In genomic region chr7:48355346-48355745, GRCh38 we compare ENCODE assay signal across 29 cellular contexts.
"Had no signal": no experiment of that assay in that cellular context is flagged by ENCODE, and none has a peak within 500 bp of the region (broad histone marks: within the 10 kb centered on the region; RNA-seq: fewer than 3 reads in every experiment).

No MANE protein-coding gene starts in this region.

- H3K4me3 Mint-ChIP-seq: stimulated activated effector memory CD8-positive, alpha-beta T cell treated with anti-CD3 and anti-CD28 coated beads, Interleukin-12 subunit alpha, Interleukin-12 subunit beta, amount 100 ng/mL, for 72 hours; stimulated activated memory B cell treated with anti-CD40 and anti-IgM and Interleukin-4, amounts not matched to agents 10 μg/mL and 1 μg/mL and 100 μg/mL, for 72 hours; stimulated activated naive B cell treated with anti-CD40 and anti-IgM and Interleukin-4, amounts not matched to agents 10 μg/mL and 1 μg/mL and 100 μg/mL, for 72 hours; stimulated activated naive CD8-positive, alpha-beta T cell treated with anti-CD3 and anti-CD28 coated beads, Interleukin-15, amount 100 ng/mL, for 72 hours; stimulated activated naive CD8-positive, alpha-beta T cell treated with anti-CD3 and anti-CD28 coated beads, Interleukin-15, Interleukin-2, amounts not matched to agents 100 ng/mL and 50 ng/mL, for 24 hours; type B pancreatic cell had no signal

- FAIRE-seq: urothelium cell line had no signal

- DNase-seq: stimulated activated CD4-positive, alpha-beta T cell treated with anti-CD3 and anti-CD28 coated beads, Interleukin-2, amount 100 ng/mL, for 48 hours; stimulated activated CD4-positive, alpha-beta T cell treated with anti-CD3 and anti-CD28 coated beads, Interleukin-4, amount 100 ng/mL, for 1 hour; stimulated activated CD4-positive, alpha-beta T cell treated with anti-CD3 and anti-CD28 coated beads, Interleukin-4, amount 100 ng/mL, for 24 hours; stimulated activated CD4-positive, alpha-beta T cell treated with anti-CD3 and anti-CD28 coated beads, Interleukin-4, amount 100 ng/mL, for 4 hours; stimulated activated CD8-positive, alpha-beta memory T cell treated with anti-CD3 and anti-CD28 coated beads, Interleukin-4, amount 100 ng/mL, for 48 hours; stimulated activated naive B cell treated with anti-CD40 and anti-IgM and Interleukin-4, amounts not matched to agents 10 μg/mL and 1 μg/mL and 100 μg/mL, for 72 hours; stimulated activated naive CD4-positive, alpha-beta T cell; stimulated activated naive CD4-positive, alpha-beta T cell treated with Interleukin-2 at 50 U/mL for 16 hours; stimulated activated naive CD8-positive, alpha-beta T cell treated with anti-CD3 and anti-CD28 coated beads, Interleukin-15, amount 100 ng/mL, for 72 hours; stimulated activated naive CD8-positive, alpha-beta T cell treated with anti-CD3 and anti-CD28 coated beads, Interleukin-15, Interleukin-2, amounts not matched to agents 100 U/mL and 50 U/mL, for 24 hours; stomach; substantia nigra; testis; thyroid gland; tibial artery; transverse colon; trophoblast cell; upper lobe of left lung; upper lobe of right lung; uterus had no signal

- H3K36me3 Mint-ChIP-seq: stimulated activated effector memory CD8-positive, alpha-beta T cell treated with anti-CD3 and anti-CD28 coated beads, Interleukin-12 subunit alpha, Interleukin-12 subunit beta, amount 100 ng/mL, for 72 hours; stimulated activated memory B cell treated with anti-CD40 and anti-IgM and Interleukin-4, amounts not matched to agents 10 μg/mL and 1 μg/mL and 100 μg/mL, for 72 hours; stimulated activated naive B cell treated with anti-CD40 and anti-IgM and Interleukin-4, amounts not matched to agents 10 μg/mL and 1 μg/mL and 100 μg/mL, for 72 hours; type B pancreatic cell had no signal

- H3K4me1 Mint-ChIP-seq: stimulated activated effector memory CD8-positive, alpha-beta T cell treated with anti-CD3 and anti-CD28 coated beads, Interleukin-12 subunit alpha, Interleukin-12 subunit beta, amount 100 ng/mL, for 72 hours; stimulated activated memory B cell treated with anti-CD40 and anti-IgM and Interleukin-4, amounts not matched to agents 10 μg/mL and 1 μg/mL and 100 μg/mL, for 72 hours; stimulated activated naive B cell treated with anti-CD40 and anti-IgM and Interleukin-4, amounts not matched to agents 10 μg/mL and 1 μg/mL and 100 μg/mL, for 72 hours; stimulated activated naive CD8-positive, alpha-beta T cell treated with anti-CD3 and anti-CD28 coated beads, Interleukin-15, amount 100 ng/mL, for 72 hours had no signal

- H3K4me1 ChIP-seq: stomach, suprapubic skin, testis, thyroid gland, tibial artery, tibial nerve, transverse colon, upper lobe of left lung, upper lobe of right lung, uterus, vagina had no signal

- H3K27me3 Mint-ChIP-seq: stimulated activated memory B cell treated with anti-CD40 and anti-IgM and Interleukin-4, amounts not matched to agents 10 μg/mL and 1 μg/mL and 100 μg/mL, for 72 hours; stimulated activated naive B cell treated with anti-CD40 and anti-IgM and Interleukin-4, amounts not matched to agents 10 μg/mL and 1 μg/mL and 100 μg/mL, for 72 hours; stimulated activated naive CD8-positive, alpha-beta T cell treated with anti-CD3 and anti-CD28 coated beads, Interleukin-15, amount 100 ng/mL, for 72 hours; stimulated activated naive CD8-positive, alpha-beta T cell treated with anti-CD3 and anti-CD28 coated beads, Interleukin-15, Interleukin-2, amounts not matched to agents 100 ng/mL and 50 ng/mL, for 24 hours had no signal

- H3K27ac Mint-ChIP-seq: stimulated activated effector memory CD8-positive, alpha-beta T cell treated with anti-CD3 and anti-CD28 coated beads, Interleukin-12 subunit alpha, Interleukin-12 subunit beta, amount 100 ng/mL, for 72 hours; stimulated activated memory B cell treated with anti-CD40 and anti-IgM and Interleukin-4, amounts not matched to agents 10 μg/mL and 1 μg/mL and 100 μg/mL, for 72 hours; stimulated activated naive B cell treated with anti-CD40 and anti-IgM and Interleukin-4, amounts not matched to agents 10 μg/mL and 1 μg/mL and 100 μg/mL, for 72 hours; stimulated activated naive CD8-positive, alpha-beta T cell treated with anti-CD3 and anti-CD28 coated beads, Interleukin-15, amount 100 ng/mL, for 72 hours; stimulated activated naive CD8-positive, alpha-beta T cell treated with anti-CD3 and anti-CD28 coated beads, Interleukin-15, Interleukin-2, amounts not matched to agents 100 ng/mL and 50 ng/mL, for 24 hours; type B pancreatic cell had no signal

- H3K4me3 ChIP-seq: stomach, suprapubic skin, testis, thoracic aorta, thyroid gland, tibial artery, tibial nerve, transverse colon, upper lobe of left lung, upper lobe of right lung, uterus, vagina had no signal

- ATAC-seq: stimulated activated effector memory CD8-positive, alpha-beta T cell treated with anti-CD3 and anti-CD28 coated beads, Interleukin-12 subunit alpha, Interleukin-12 subunit beta, amount 100 ng/mL, for 72 hours; stimulated activated memory B cell treated with anti-CD40 and anti-IgM and Interleukin-4, amounts not matched to agents 10 μg/mL and 1 μg/mL and 100 μg/mL, for 72 hours; stimulated activated naive B cell treated with anti-CD40 and anti-IgM and Interleukin-4, amounts not matched to agents 10 μg/mL and 1 μg/mL and 100 μg/mL, for 72 hours; stimulated activated naive CD8-positive, alpha-beta T cell treated with anti-CD3 and anti-CD28 coated beads, Interleukin-15, amount 100 ng/mL, for 72 hours; stimulated activated naive CD8-positive, alpha-beta T cell treated with anti-CD3 and anti-CD28 coated beads, Interleukin-15, Interleukin-2, amounts not matched to agents 100 U/mL and 50 U/mL, for 24 hours; upper lobe of right lung had no signal

- H3K9me3 ChIP-seq: stomach, suprapubic skin, testis, thoracic aorta, thyroid gland, tibial artery, tibial nerve, transverse colon, upper lobe of left lung, upper lobe of right lung, uterus, vagina had no signal

- H3K36me3 ChIP-seq: stomach, suprapubic skin, thoracic aorta, thyroid gland, tibial artery, tibial nerve, transverse colon, upper lobe of left lung, upper lobe of right lung, uterus, vagina had no signal

- H3K9me3 Mint-ChIP-seq: stimulated activated effector memory CD8-positive, alpha-beta T cell treated with anti-CD3 and anti-CD28 coated beads, Interleukin-12 subunit alpha, Interleukin-12 subunit beta, amount 100 ng/mL, for 72 hours; stimulated activated naive CD8-positive, alpha-beta T cell treated with anti-CD3 and anti-CD28 coated beads, Interleukin-15, amount 100 ng/mL, for 72 hours; stimulated activated naive CD8-positive, alpha-beta T cell treated with anti-CD3 and anti-CD28 coated beads, Interleukin-15, Interleukin-2, amounts not matched to agents 100 ng/mL and 50 ng/mL, for 24 hours; type B pancreatic cell had no signal

- H3K27ac ChIP-seq: stomach, suprapubic skin, testis, thoracic aorta, thyroid gland, tibial artery, tibial nerve, transverse colon, upper lobe of left lung, upper lobe of right lung, uterus, vagina had no signal

- H3K27me3 ChIP-seq: stomach, suprapubic skin, testis, thyroid gland, tibial artery, tibial nerve, transverse colon, upper lobe of left lung, upper lobe of right lung, uterus, vagina had no signal
